ENCODE assay signal across 30 cellular contexts in the genomic region with DNA sequence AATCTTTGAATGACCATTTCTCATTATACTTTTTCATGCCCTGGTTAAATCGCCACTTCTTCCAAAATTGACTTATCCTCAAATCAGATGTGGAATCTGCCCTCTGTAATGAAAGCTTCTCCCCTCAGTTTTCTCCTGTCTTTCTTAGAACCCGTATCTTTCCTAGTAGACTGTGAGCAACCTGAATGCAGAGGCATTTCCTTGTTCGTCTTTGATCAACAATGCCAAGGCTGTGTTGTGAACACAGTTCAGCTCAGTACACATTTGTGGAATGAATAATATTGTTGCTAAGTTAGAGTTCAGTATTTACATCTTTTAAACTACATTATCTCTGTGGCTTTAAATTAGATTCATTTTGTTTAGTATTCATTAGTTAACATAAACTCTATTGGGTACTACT.
"Had no signal": no experiment of that assay in that cellular context is flagged by ENCODE, and none has a peak within 500 bp of the region (broad histone marks: within the 10 kb centered on the region; RNA-seq: fewer than 3 reads in every experiment).

No MANE protein-coding gene starts in this region.

- H3K27ac Mint-ChIP-seq: naive thymus-derived CD8-positive, alpha-beta T cell; natural killer cell treated with Interleukin-12 subunit alpha and Interleukin-12 subunit beta and Interleukin-15 and Interleukin-18, amount 100 ng/mL, for 72 hours; nephron progenitor cell; stimulated activated memory B cell treated with anti-CD40 and anti-IgM and Interleukin-4, amounts not matched to agents 10 μg/mL and 1 μg/mL and 100 μg/mL, for 72 hours; stimulated activated naive CD8-positive, alpha-beta T cell treated with anti-CD3 and anti-CD28 coated beads, Interleukin-15, amount 100 ng/mL, for 72 hours had no signal

- H3K36me3 Mint-ChIP-seq: naive thymus-derived CD8-positive, alpha-beta T cell; natural killer cell treated with Interleukin-12 subunit alpha and Interleukin-12 subunit beta and Interleukin-15 and Interleukin-18, amount 100 ng/mL, for 72 hours; stimulated activated memory B cell treated with anti-CD40 and anti-IgM and Interleukin-4, amounts not matched to agents 10 μg/mL and 1 μg/mL and 100 μg/mL, for 72 hours had no signal

- H3K27ac ChIP-seq: neutrophil, pancreas, psoas muscle, right lobe of liver, sigmoid colon, spleen, thoracic aorta, thyroid gland, tibial nerve, upper lobe of left lung, vagina had no signal

- H3K27me3 Mint-ChIP-seq: stimulated activated naive CD8-positive, alpha-beta T cell treated with anti-CD3 and anti-CD28 coated beads, Interleukin-15, amount 100 ng/mL, for 72 hours had no signal

- ATAC-seq: naive thymus-derived CD8-positive, alpha-beta T cell; natural killer cell treated with Interleukin-12 subunit alpha and Interleukin-12 subunit beta and Interleukin-15 and Interleukin-18, amount 100 ng/mL, for 72 hours; pancreas; psoas muscle; right cardiac atrium; right lobe of liver; stimulated activated memory B cell treated with anti-CD40 and anti-IgM and Interleukin-4, amounts not matched to agents 10 μg/mL and 1 μg/mL and 100 μg/mL, for 72 hours; stimulated activated naive CD8-positive, alpha-beta T cell treated with anti-CD3 and anti-CD28 coated beads, Interleukin-15, amount 100 ng/mL, for 72 hours; stimulated activated naive CD8-positive, alpha-beta T cell treated with anti-CD3 and anti-CD28 coated beads, Interleukin-15, Interleukin-2, amounts not matched to agents 100 U/mL and 50 U/mL, for 24 hours had no signal

- H3K36me3 ChIP-seq: neutrophil, pancreas, right lobe of liver, sigmoid colon, spleen, thoracic aorta, thyroid gland, tibial nerve, upper lobe of left lung, vagina had no signal

- H3K9me3 Mint-ChIP-seq: naive thymus-derived CD8-positive, alpha-beta T cell; natural killer cell treated with Interleukin-12 subunit alpha and Interleukin-12 subunit beta and Interleukin-15 and Interleukin-18, amount 100 ng/mL, for 72 hours; nephron progenitor cell; stimulated activated memory B cell treated with anti-CD40 and anti-IgM and Interleukin-4, amounts not matched to agents 10 μg/mL and 1 μg/mL and 100 μg/mL, for 72 hours; stimulated activated naive CD8-positive, alpha-beta T cell treated with anti-CD3 and anti-CD28 coated beads, Interleukin-15, amount 100 ng/mL, for 72 hours had no signal

- H3K9me3 ChIP-seq: neutrophil, pancreas, psoas muscle, right lobe of liver, sigmoid colon, spleen, thoracic aorta, thyroid gland, tibial nerve, upper lobe of left lung, vagina had no signal

- H3K4me1 ChIP-seq: pancreas, psoas muscle, right lobe of liver, spleen, thyroid gland, tibial nerve, upper lobe of left lung, vagina had no signal

- DNase-seq: naive thymus-derived CD8-positive, alpha-beta T cell; nephron progenitor cell; nucleus accumbens; pancreas; psoas muscle; right cardiac atrium; right lobe of liver; sigmoid colon; spleen; stimulated activated CD4-positive, alpha-beta T cell treated with anti-CD3 and anti-CD28 coated beads, Interleukin-12 subunit alpha, Interleukin-12 subunit beta, amount 100 ng/mL, for 4 hours; stimulated activated CD4-positive, alpha-beta T cell treated with anti-CD3 and anti-CD28 coated beads, Interleukin-1b, Interleukin-23, amount 100 ng/mL, for 48 hours; stimulated activated CD4-positive, alpha-beta T cell treated with anti-CD3 and anti-CD28 coated beads, Interleukin-4, amount 100 ng/mL, for 1 hour; stimulated activated CD4-positive, alpha-beta T cell treated with anti-CD3 and anti-CD28 coated beads, Interleukin-4, amount 100 ng/mL, for 4 hours; stimulated activated CD8-positive, alpha-beta memory T cell treated with anti-CD3 and anti-CD28 coated beads, Interleukin-4, amount 100 ng/mL, for 48 hours; stimulated activated naive CD4-positive, alpha-beta T cell; stimulated activated naive CD8-positive, alpha-beta T cell treated with anti-CD3 and anti-CD28 coated beads, Interleukin-15, amount 100 ng/mL, for 72 hours; stimulated activated naive CD8-positive, alpha-beta T cell treated with anti-CD3 and anti-CD28 coated beads, Interleukin-15, Interleukin-2, amounts not matched to agents 100 U/mL and 50 U/mL, for 24 hours; substantia nigra; thyroid gland; trophoblast cell; upper lobe of left lung had no signal

- H3K4me1 Mint-ChIP-seq: nephron progenitor cell; neural crest cell; stimulated activated memory B cell treated with anti-CD40 and anti-IgM and Interleukin-4, amounts not matched to agents 10 μg/mL and 1 μg/mL and 100 μg/mL, for 72 hours had no signal

- FAIRE-seq: pancreas, urothelium cell line had no signal

- H3K4me3 ChIP-seq: pancreas, psoas muscle, right lobe of liver, sigmoid colon, smooth muscle cell, spleen, thoracic aorta, thyroid gland, tibial nerve, upper lobe of left lung, vagina had no signal

- H3K27me3 ChIP-seq: neutrophil, pancreas, right lobe of liver, sigmoid colon, spleen, thyroid gland, tibial nerve, upper lobe of left lung, vagina had no signal

- H3K4me3 Mint-ChIP-seq: naive thymus-derived CD8-positive, alpha-beta T cell; natural killer cell treated with Interleukin-12 subunit alpha and Interleukin-12 subunit beta and Interleukin-15 and Interleukin-18, amount 100 ng/mL, for 72 hours; nephron progenitor cell; neural crest cell; stimulated activated memory B cell treated with anti-CD40 and anti-IgM and Interleukin-4, amounts not matched to agents 10 μg/mL and 1 μg/mL and 100 μg/mL, for 72 hours; stimulated activated naive CD8-positive, alpha-beta T cell treated with anti-CD3 and anti-CD28 coated beads, Interleukin-15, amount 100 ng/mL, for 72 hours had no signal
